1 cellular context compared by ENCODE assay signal in the genomic region with DNA sequence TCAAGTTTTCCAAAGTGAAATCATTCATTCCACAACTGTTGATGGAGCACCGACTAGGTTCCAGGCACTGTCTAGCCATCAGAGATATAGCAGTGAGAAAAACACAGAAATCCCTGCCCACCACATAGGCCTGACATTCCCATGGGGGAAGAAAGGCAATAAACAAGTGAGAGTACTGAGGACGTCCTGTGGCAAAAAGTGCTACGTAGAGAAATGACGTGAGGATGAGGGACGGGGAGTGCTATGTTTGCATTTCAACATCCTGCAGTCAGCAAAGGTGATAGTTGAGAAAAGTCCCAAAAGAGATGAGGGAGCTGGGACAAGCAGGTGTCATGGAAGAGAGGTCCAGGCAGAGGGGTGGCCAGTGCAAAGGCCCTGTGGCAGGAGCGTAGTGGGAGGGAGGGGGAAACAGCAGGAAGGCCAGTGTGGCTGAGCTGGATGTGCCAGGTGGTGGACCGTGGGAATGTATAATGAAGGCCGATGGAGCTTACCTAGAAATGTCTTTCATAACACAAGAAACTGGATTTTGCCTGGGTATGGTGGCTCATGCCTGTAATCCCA.
TF ChIP-seq lines count a peak whose summit lies in the region.

No MANE protein-coding gene starts in this region.

TF ChIP-seq in H1, 55 proteins besides CTCF, POLR2A, EP300 and RAD21:
- TF ChIP-seq CBX8 (IDR thresholded peaks at IDR 0.05; ENCODE audit: borderline replicate concordance, low read depth, low read length), result no peak
- TF ChIP-seq CTBP2 (IDR thresholded peaks at IDR 0.05; ENCODE audit: borderline replicate concordance, insufficient read depth, insufficient read length, low read length), result no peak
- TF ChIP-seq, protein P1, sequence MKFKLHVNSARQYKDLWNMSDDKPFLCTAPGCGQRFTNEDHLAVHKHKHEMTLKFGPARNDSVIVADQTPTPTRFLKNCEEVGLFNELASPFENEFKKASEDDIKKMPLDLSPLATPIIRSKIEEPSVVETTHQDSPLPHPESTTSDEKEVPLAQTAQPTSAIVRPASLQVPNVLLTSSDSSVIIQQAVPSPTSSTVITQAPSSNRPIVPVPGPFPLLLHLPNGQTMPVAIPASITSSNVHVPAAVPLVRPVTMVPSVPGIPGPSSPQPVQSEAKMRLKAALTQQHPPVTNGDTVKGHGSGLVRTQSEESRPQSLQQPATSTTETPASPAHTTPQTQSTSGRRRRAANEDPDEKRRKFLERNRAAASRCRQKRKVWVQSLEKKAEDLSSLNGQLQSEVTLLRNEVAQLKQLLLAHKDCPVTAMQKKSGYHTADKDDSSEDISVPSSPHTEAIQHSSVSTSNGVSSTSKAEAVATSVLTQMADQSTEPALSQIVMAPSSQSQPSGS (IDR thresholded peaks at IDR 0.05; ENCODE audit: low read length), result no peak
- TF ChIP-seq GABPA (IDR thresholded peaks at IDR 0.05; ENCODE audit: borderline replicate concordance, insufficient read depth, low read length), result no peak
- 0 out of 2 replicates have a peak, but pooled peaks have one; percentile 42 for TF ChIP-seq KDM1A (IDR thresholded peaks at IDR 0.05; ENCODE audit: borderline replicate concordance, low read length)
TF ChIP-seq in H1: peak in this region for 1.
